In the genomic region with DNA sequence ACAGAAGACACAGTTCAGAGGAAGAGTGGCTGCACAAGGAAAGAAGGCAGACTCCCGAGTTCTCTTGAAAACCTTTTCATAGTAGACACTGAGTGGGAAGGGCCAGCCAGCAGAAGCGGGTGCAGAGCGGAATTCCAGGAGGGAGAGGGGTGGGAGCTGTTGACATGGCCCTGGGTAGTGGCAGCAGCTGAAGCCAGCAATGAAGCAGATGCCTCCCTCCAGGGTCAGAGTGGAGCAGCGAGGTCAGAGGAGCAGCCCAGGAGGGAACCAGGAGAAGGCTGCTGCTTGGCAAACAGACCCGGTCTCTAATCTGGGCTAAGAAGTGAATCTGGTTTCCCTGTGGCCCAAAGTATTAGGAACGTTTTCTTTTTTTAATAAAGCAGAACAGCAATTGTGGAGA, we compare ENCODE assay signal across 2 cellular contexts.
TF ChIP-seq lines count a peak whose summit lies in the region.

No MANE protein-coding gene starts in this region.

TF ChIP-seq in H1, 55 proteins besides CTCF, POLR2A, EP300 and RAD21:
- TF ChIP-seq POU5F1 (IDR thresholded peaks at IDR 0.05; ENCODE audit: low read depth, low read length) (no peak), CHD1 (IDR thresholded peaks at IDR 0.05; ENCODE audit: low read depth, low read length) (no peak), FOSL1 (IDR thresholded peaks at IDR 0.05; ENCODE audit: insufficient read depth, low read depth, low read length) (no peak), GABPA (IDR thresholded peaks at IDR 0.05; ENCODE audit: borderline replicate concordance, insufficient read depth, low read length) (no peak), POLR2AphosphoS5 (IDR thresholded peaks at IDR 0.05; ENCODE audit: low read depth, low read length) (no peak), SIX5 (IDR thresholded peaks at IDR 0.05; ENCODE audit: low read depth, low read length) (no peak), GTF2F1 (IDR thresholded peaks at IDR 0.05; ENCODE audit: borderline replicate concordance, low read depth, low read length) (no peak), EGR1 (IDR thresholded peaks at IDR 0.05; ENCODE audit: borderline replicate concordance, low read depth, low read length) (no peak), SP2 (IDR thresholded peaks at IDR 0.05; ENCODE audit: low read length) (no peak)
- TF ChIP-seq, protein P1, sequence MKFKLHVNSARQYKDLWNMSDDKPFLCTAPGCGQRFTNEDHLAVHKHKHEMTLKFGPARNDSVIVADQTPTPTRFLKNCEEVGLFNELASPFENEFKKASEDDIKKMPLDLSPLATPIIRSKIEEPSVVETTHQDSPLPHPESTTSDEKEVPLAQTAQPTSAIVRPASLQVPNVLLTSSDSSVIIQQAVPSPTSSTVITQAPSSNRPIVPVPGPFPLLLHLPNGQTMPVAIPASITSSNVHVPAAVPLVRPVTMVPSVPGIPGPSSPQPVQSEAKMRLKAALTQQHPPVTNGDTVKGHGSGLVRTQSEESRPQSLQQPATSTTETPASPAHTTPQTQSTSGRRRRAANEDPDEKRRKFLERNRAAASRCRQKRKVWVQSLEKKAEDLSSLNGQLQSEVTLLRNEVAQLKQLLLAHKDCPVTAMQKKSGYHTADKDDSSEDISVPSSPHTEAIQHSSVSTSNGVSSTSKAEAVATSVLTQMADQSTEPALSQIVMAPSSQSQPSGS (IDR thresholded peaks at IDR 0.05; ENCODE audit: low read length), result no peak
- TF ChIP-seq, protein P2, sequence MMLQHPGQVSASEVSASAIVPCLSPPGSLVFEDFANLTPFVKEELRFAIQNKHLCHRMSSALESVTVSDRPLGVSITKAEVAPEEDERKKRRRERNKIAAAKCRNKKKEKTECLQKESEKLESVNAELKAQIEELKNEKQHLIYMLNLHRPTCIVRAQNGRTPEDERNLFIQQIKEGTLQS (IDR thresholded peaks at IDR 0.05; ENCODE audit: insufficient read depth, low read depth, low read length), result no peak
TF ChIP-seq in H1: peak in this region for 0.

TF ChIP-seq in HEK293T, 16 proteins besides CTCF, POLR2A, EP300 and RAD21:
- TF ChIP-seq SUZ12 (IDR thresholded peaks at IDR 0.05), result no peak
- no peak for TF ChIP-seq TARDBP (IDR thresholded peaks at IDR 0.05)
- no peak for TF ChIP-seq CTBP1 (IDR thresholded peaks at IDR 0.05; ENCODE audit: borderline replicate concordance)
- no peak for TF ChIP-seq FOXK2 (IDR thresholded peaks at IDR 0.05)
- no peak for TF ChIP-seq SP1 (IDR thresholded peaks at IDR 0.05)
- no peak for TF ChIP-seq BHLHE40 (IDR thresholded peaks at IDR 0.05; ENCODE audit: borderline replicate concordance)
- no peak for TF ChIP-seq FOXA1 (IDR thresholded peaks at IDR 0.05)
- no peak for TF ChIP-seq L3MBTL2 (conservative IDR thresholded peaks at IDR 0.05)
- no peak for TF ChIP-seq LEF1 (IDR thresholded peaks at IDR 0.05; ENCODE audit: borderline replicate concordance)
- TF ChIP-seq HDGF (IDR thresholded peaks at IDR 0.05; ENCODE audit: borderline replicate concordance), result no peak
- TF ChIP-seq NFRKB (IDR thresholded peaks at IDR 0.05), result no peak
- TF ChIP-seq ARNT (IDR thresholded peaks at IDR 0.05), result no peak
- no peak for TF ChIP-seq ELF4 (IDR thresholded peaks at IDR 0.05)
- TF ChIP-seq, protein P3, sequence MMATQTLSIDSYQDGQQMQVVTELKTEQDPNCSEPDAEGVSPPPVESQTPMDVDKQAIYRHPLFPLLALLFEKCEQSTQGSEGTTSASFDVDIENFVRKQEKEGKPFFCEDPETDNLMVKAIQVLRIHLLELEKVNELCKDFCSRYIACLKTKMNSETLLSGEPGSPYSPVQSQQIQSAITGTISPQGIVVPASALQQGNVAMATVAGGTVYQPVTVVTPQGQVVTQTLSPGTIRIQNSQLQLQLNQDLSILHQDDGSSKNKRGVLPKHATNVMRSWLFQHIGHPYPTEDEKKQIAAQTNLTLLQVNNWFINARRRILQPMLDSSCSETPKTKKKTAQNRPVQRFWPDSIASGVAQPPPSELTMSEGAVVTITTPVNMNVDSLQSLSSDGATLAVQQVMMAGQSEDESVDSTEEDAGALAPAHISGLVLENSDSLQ (IDR thresholded peaks at IDR 0.05), result no peak
- TF ChIP-seq FOXM1 (IDR thresholded peaks at IDR 0.05; ENCODE audit: borderline replicate concordance), result no peak
- TF ChIP-seq ZNF384 (IDR thresholded peaks at IDR 0.05), result no peak
